In genomic region chr22:41285820-41286638, GRCh38 we compare ENCODE assay signal across 1 cellular context.
A peak's percentile ranks its signal among the peaks of the same experiment; 100 is the strongest.
TF ChIP-seq lines count a peak whose summit lies in the region.

Gene RANGAP1 (minus strand): TSS chr22:41286187. CDS start chr22:41281044, 5,143 bp downstream.

TF ChIP-seq in HepG2, 621 proteins besides CTCF, POLR2A, EP300 and RAD21 (continued from another document):
- TF ChIP-seq MLX (CRISPR knock-in tag; IDR thresholded peaks at IDR 0.05) (no peak), ZNF761 (CRISPR knock-in tag; conservative IDR thresholded peaks at IDR 0.05) (no peak), MAFF (IDR thresholded peaks at IDR 0.05; ENCODE audit: low read depth, low read length) (0 out of 2 replicates have a peak, but pooled peaks have one; percentile 1), IKZF4 (CRISPR knock-in tag; IDR thresholded peaks at IDR 0.05; ENCODE audit: borderline replicate concordance, low read depth, not compliant biosample characterization) (peak; percentile 32), TP53 (CRISPR knock-in tag; conservative IDR thresholded peaks at IDR 0.05) (no peak; the same call in 1 of the 2 replicates), ZBTB26 (CRISPR knock-in tag; IDR thresholded peaks at IDR 0.05; ENCODE audit: borderline replicate concordance) (no peak), ZNF274 (CRISPR knock-in tag; IDR thresholded peaks at IDR 0.05) (no peak), MTA3 (CRISPR knock-in tag; IDR thresholded peaks at IDR 0.05) (no peak), TFAP4 (IDR thresholded peaks at IDR 0.05; ENCODE audit: borderline replicate concordance, low read depth) (peak; percentile 71; the same call in 1 of the 2 replicates), ARID5B (CRISPR knock-in tag; IDR thresholded peaks at IDR 0.05) (no peak), ZNF124 (CRISPR knock-in tag; IDR thresholded peaks at IDR 0.05) (no peak), REXO4 (CRISPR knock-in tag; IDR thresholded peaks at IDR 0.05; ENCODE audit: borderline replicate concordance) (no peak), ZNF446 (CRISPR knock-in tag; IDR thresholded peaks at IDR 0.05) (no peak), ZNF710 (CRISPR knock-in tag; IDR thresholded peaks at IDR 0.05; ENCODE audit: borderline replicate concordance) (no peak; the same call in 1 of the 2 replicates), HOMEZ (CRISPR knock-in tag; IDR thresholded peaks at IDR 0.05; ENCODE audit: low read depth) (no peak), ARID2 (CRISPR knock-in tag; IDR thresholded peaks at IDR 0.05; ENCODE audit: borderline replicate concordance) (no peak), HOXA3 (CRISPR knock-in tag; IDR thresholded peaks at IDR 0.05) (0 out of 2 replicates have a peak, but pooled peaks have one; percentile 9), MBNL3 (CRISPR knock-in tag; conservative IDR thresholded peaks at IDR 0.05) (no peak), ZSCAN25 (CRISPR knock-in tag; IDR thresholded peaks at IDR 0.05) (no peak), ZNF713 (CRISPR knock-in tag; IDR thresholded peaks at IDR 0.05) (no peak), XBP1 (CRISPR knock-in tag; IDR thresholded peaks at IDR 0.05) (no peak), BATF2 (CRISPR knock-in tag; IDR thresholded peaks at IDR 0.05) (peak; percentile 57; the same call in 1 of the 2 replicates), PITX1 (CRISPR knock-in tag; IDR thresholded peaks at IDR 0.05) (no peak), MAFK (conservative IDR thresholded peaks at IDR 0.05 in 1 of 2, IDR thresholded peaks at IDR 0.05 in 1 of 2; ENCODE audit: low read length in 2 of 2) (no peak), ZFP37 (CRISPR knock-in tag; IDR thresholded peaks at IDR 0.05; ENCODE audit: borderline replicate concordance) (no peak), ZNF567 (CRISPR knock-in tag; IDR thresholded peaks at IDR 0.05; ENCODE audit: borderline replicate concordance) (no peak), KDM3A (CRISPR knock-in tag; IDR thresholded peaks at IDR 0.05; ENCODE audit: low read depth) (no peak; the same call in 1 of the 2 replicates), ZNF24 (IDR thresholded peaks at IDR 0.05) (no peak), JDP2 (CRISPR knock-in tag; IDR thresholded peaks at IDR 0.05; ENCODE audit: borderline replicate concordance) (no peak; the same call in 1 of the 2 replicates), ZMAT5 (CRISPR knock-in tag; IDR thresholded peaks at IDR 0.05; ENCODE audit: borderline replicate concordance, low read depth) (no peak), MIER3 (CRISPR knock-in tag; IDR thresholded peaks at IDR 0.05; ENCODE audit: borderline replicate concordance) (0 out of 2 replicates have a peak, but pooled peaks have one; percentile 32), ZNF382 (CRISPR knock-in tag; IDR thresholded peaks at IDR 0.05; ENCODE audit: borderline replicate concordance) (no peak), ZNF576 (CRISPR knock-in tag; IDR thresholded peaks at IDR 0.05) (no peak), RFXANK (CRISPR knock-in tag; IDR thresholded peaks at IDR 0.05) (no peak), KLF16 (CRISPR knock-in tag; IDR thresholded peaks at IDR 0.05) (no peak), SP1 (IDR thresholded peaks at IDR 0.05) (no peak), SP1 (CRISPR knock-in tag; IDR thresholded peaks at IDR 0.05) (peak; percentile 52), MED1 (CRISPR knock-in tag; IDR thresholded peaks at IDR 0.05) (no peak), SNAPC5 (CRISPR knock-in tag; IDR thresholded peaks at IDR 0.05; ENCODE audit: borderline replicate concordance) (no peak), CCAR2 (optimal IDR thresholded peaks at IDR 0.05; ENCODE audit: low read depth, low read length) (no peak), EEA1 (CRISPR knock-in tag; IDR thresholded peaks at IDR 0.05; ENCODE audit: borderline replicate concordance) (no peak), POLR2G (IDR thresholded peaks at IDR 0.05; ENCODE audit: low read depth, low read length) (peak; percentile 88), SKI (IDR thresholded peaks at IDR 0.05; ENCODE audit: partially characterized antibody) (no peak), ZKSCAN1 (IDR thresholded peaks at IDR 0.05; ENCODE audit: low read length) (no peak)
